In genomic region chr16:71792176-71792575, GRCh38 we compare ENCODE assay signal across 18 cellular contexts. TPM values are rescaled to one million over a fixed set of nuclear protein-coding genes. Genes with fewer than 3 reads are reported as not detected.
DNase-seq lines count a peak whose midpoint lies in the region; ATAC-seq and TF ChIP-seq lines count a peak whose summit lies in the region.
"Had no signal": no experiment of that assay in that cellular context is flagged by ENCODE, and none has a peak within 500 bp of the region (broad histone marks: within the 10 kb centered on the region; RNA-seq: fewer than 3 reads in every experiment).

No MANE protein-coding gene starts in this region.

- H3K27me3 ChIP-seq in CD4-positive, CD25-positive, alpha-beta regulatory T cell (ENCODE audit: control insufficient read depth, insufficient read depth, low read length): no peaks in the 10 kb centered on the region
- H3K27me3 ChIP-seq: breast epithelium, heart right ventricle, neural progenitor cell had no signal

- H3K4me1 ChIP-seq in CD4-positive, CD25-positive, alpha-beta regulatory T cell (ENCODE audit: control insufficient read depth, insufficient read depth, low read length, poor library complexity, severe bottlenecking): peaks cover 33% of the 10 kb centered on the region
- H3K4me1 ChIP-seq: breast epithelium, neural progenitor cell had no signal

- DNase-seq in AG10803 (ENCODE audit: low read depth) (peak; percentile 53), immature natural killer cell (no peak), SIG-M5 treated with dmso at 0.1 percent for 504 hours (lab: John Stamatoyannopoulos, UW; ENCODE audit: unreplicated experiment) (no peak), NCI-H1105 (lab: John Stamatoyannopoulos, UW) (no peak)
- DNase-seq in CD4-positive, CD25-positive, alpha-beta regulatory T cell: no peak
- DNase-seq: activated CD4-positive, alpha-beta T cell treated with anti-CD3 and anti-CD28 coated beads, Interleukin-2, amount 10 ng/mL, durations not matched to agents 24 days and 14 days; heart right ventricle; MV-4-11; NCI-H187; NCI-H748 treated with DMSO at 0.1 percent for 48 hours had no signal

- peaks cover 35% of the 10 kb centered on the region for H3K36me3 ChIP-seq in CD4-positive, CD25-positive, alpha-beta regulatory T cell (ENCODE audit: control insufficient read depth, insufficient read depth, low read length)
- H3K36me3 ChIP-seq: breast epithelium, prostate gland had no signal

- no peak overlapping the region for H3K27ac ChIP-seq in CD4-positive, CD25-positive, alpha-beta regulatory T cell (ENCODE audit: insufficient read depth, low read length, poor library complexity, severe bottlenecking)
- H3K27ac ChIP-seq: breast epithelium, coronary artery, heart right ventricle, neural progenitor cell, prostate gland had no signal

- H3K9me3 ChIP-seq in CD4-positive, CD25-positive, alpha-beta regulatory T cell (ENCODE audit: control insufficient read depth in 2 of 2, low read length in 2 of 2): no peaks in the 10 kb centered on the region
- H3K9me3 ChIP-seq: breast epithelium, heart right ventricle, prostate gland had no signal

- H3K9me3 Mint-ChIP-seq in CD4-positive, CD25-positive, alpha-beta regulatory T cell: no peaks in the 10 kb centered on the region
- no peaks in the 10 kb centered on the region for H3K9me3 Mint-ChIP-seq in activated T-helper 17 cell treated with anti-CD3 and anti-CD28 coated beads, Interleukin-2, amount 50 U/mL, for 72 hours
- no peaks in the 10 kb centered on the region for H3K9me3 Mint-ChIP-seq in immature natural killer cell
- H3K9me3 Mint-ChIP-seq: activated CD4-positive, alpha-beta T cell treated with anti-CD3 and anti-CD28 coated beads, Interleukin-2, amount 10 ng/mL, durations not matched to agents 24 days and 14 days; neural progenitor cell had no signal

- peak overlapping the region in 2 of 3 donors; percentile 21 to 77 for H3K27ac Mint-ChIP-seq in CD4-positive, CD25-positive, alpha-beta regulatory T cell
- peak overlapping the region; percentile 45 for H3K27ac Mint-ChIP-seq in activated T-helper 17 cell treated with anti-CD3 and anti-CD28 coated beads, Interleukin-2, amount 50 U/mL, for 72 hours
- peak overlapping the region in 4 of 6 donors; percentile 6 to 73 (median 58) for H3K27ac Mint-ChIP-seq in immature natural killer cell
- H3K27ac Mint-ChIP-seq: activated CD4-positive, alpha-beta T cell treated with anti-CD3 and anti-CD28 coated beads, Interleukin-2, amount 10 ng/mL, durations not matched to agents 24 days and 14 days; neural progenitor cell had no signal

- no peaks in the 10 kb centered on the region for H3K27me3 Mint-ChIP-seq in CD4-positive, CD25-positive, alpha-beta regulatory T cell
- H3K27me3 Mint-ChIP-seq in activated T-helper 17 cell treated with anti-CD3 and anti-CD28 coated beads, Interleukin-2, amount 50 U/mL, for 72 hours: no peaks in the 10 kb centered on the region
- peaks cover 0 to 1% (median 0%) of the 10 kb centered on the region in 3 donors for H3K27me3 Mint-ChIP-seq in immature natural killer cell (ENCODE audit: low read depth in 3 of 3)
- H3K27me3 Mint-ChIP-seq: activated CD4-positive, alpha-beta T cell treated with anti-CD3 and anti-CD28 coated beads, Interleukin-2, amount 10 ng/mL, durations not matched to agents 24 days and 14 days had no signal

- peaks cover 28% of the 10 kb centered on the region for H3K36me3 Mint-ChIP-seq in CD4-positive, CD25-positive, alpha-beta regulatory T cell
- peaks cover 80% of the 10 kb centered on the region for H3K36me3 Mint-ChIP-seq in activated T-helper 17 cell treated with anti-CD3 and anti-CD28 coated beads, Interleukin-2, amount 50 U/mL, for 72 hours (ENCODE audit: low read depth)
- peaks cover 3 to 20% (median 10%) of the 10 kb centered on the region in 3 donors for H3K36me3 Mint-ChIP-seq in immature natural killer cell

- peaks cover 49 to 87% (median 67%) of the 10 kb centered on the region in 4 donors for H3K4me1 Mint-ChIP-seq in CD4-positive, CD25-positive, alpha-beta regulatory T cell
- H3K4me1 Mint-ChIP-seq in activated T-helper 17 cell treated with anti-CD3 and anti-CD28 coated beads, Interleukin-2, amount 50 U/mL, for 72 hours: peaks cover 21% of the 10 kb centered on the region
- peaks cover 62 to 95% of the 10 kb centered on the region in 2 donors for H3K4me1 Mint-ChIP-seq in immature natural killer cell
- H3K4me1 Mint-ChIP-seq: neural progenitor cell had no signal

- TF ChIP-seq CTCF in AG10803 (conservative IDR thresholded peaks at IDR 0.05; ENCODE audit: low read length): no peak

- H3K4me3 Mint-ChIP-seq in CD4-positive, CD25-positive, alpha-beta regulatory T cell: peak overlapping the region in 3 of 4 donors; percentile 48 to 54 (median 54)
- H3K4me3 Mint-ChIP-seq in activated T-helper 17 cell treated with anti-CD3 and anti-CD28 coated beads, Interleukin-2, amount 50 U/mL, for 72 hours: peak overlapping the region; percentile 16
- H3K4me3 Mint-ChIP-seq in immature natural killer cell: peak overlapping the region in 2 of 5 donors; percentile 2 to 4
- H3K4me3 Mint-ChIP-seq: activated CD4-positive, alpha-beta T cell treated with anti-CD3 and anti-CD28 coated beads, Interleukin-2, amount 10 ng/mL, durations not matched to agents 24 days and 14 days; neural progenitor cell had no signal

- ATAC-seq in CD4-positive, CD25-positive, alpha-beta regulatory T cell (ENCODE audit: low read depth in 2 of 2): no peak
- ATAC-seq in activated T-helper 17 cell treated with anti-CD3 and anti-CD28 coated beads, Interleukin-2, amount 50 U/mL, for 72 hours (replicated peaks): no peak
- ATAC-seq in GM19463 (IDR thresholded peaks at IDR 0.05; ENCODE audit: unreplicated experiment): no peak
- ATAC-seq in activated CD4-positive, CD25-positive, alpha-beta regulatory T cell treated with anti-CD3 and anti-CD28 coated beads, Interleukin-2, amount 50 U/mL, for 24 hours: no peak
- ATAC-seq: heart right ventricle had no signal

- no peak overlapping the region for H3K4me3 ChIP-seq in AG10803 (ENCODE audit: low read length)
- H3K4me3 ChIP-seq in CD4-positive, CD25-positive, alpha-beta regulatory T cell (ENCODE audit: low read depth, low read length): no peak overlapping the region
- H3K4me3 ChIP-seq: breast epithelium, coronary artery, heart right ventricle, K562, neural progenitor cell, prostate gland had no signal

RNA-seq across cellular contexts. Expression of gene AP1G1, which starts 16.5 kb away (rescaled TPM):
- 190 TPM for total RNA-seq in CD4-positive, CD25-positive, alpha-beta regulatory T cell
- 10 to 100 TPM; 11.7 to 13.9 (median 12.8) TPM for polyA plus RNA-seq in CD4-positive, CD25-positive, alpha-beta regulatory T cell
- 10 to 100 TPM; 81.7 to 88.7 TPM for total RNA-seq in activated T-helper 17 cell treated with anti-CD3 and anti-CD28 coated beads, Interleukin-2, amount 50 U/mL, for 72 hours
- polyA plus RNA-seq in immature natural killer cell: 10 to 100 TPM in 1 of 3 donors, 1 to 10 TPM in 2; 5.2 to 24.4 (median 5.2) TPM

RNA-seq across cellular contexts. Expression of gene ATXN1L, which starts 53.6 kb away (rescaled TPM):
- 46.8 TPM for total RNA-seq in CD4-positive, CD25-positive, alpha-beta regulatory T cell
- polyA plus RNA-seq in CD4-positive, CD25-positive, alpha-beta regulatory T cell: 10 to 100 TPM in 2 of 4 donors, 1 to 10 TPM in 2; 7.7 to 14.0 (median 10.3) TPM
- total RNA-seq in activated T-helper 17 cell treated with anti-CD3 and anti-CD28 coated beads, Interleukin-2, amount 50 U/mL, for 72 hours: 10 to 100 TPM; 18.2 to 27.3 TPM
- 10 to 100 TPM in 1 of 3 donors, 1 to 10 TPM in 2; 9.6 to 18.6 (median 9.8) TPM for polyA plus RNA-seq in immature natural killer cell
